ENCODE assay signal across 16 cellular contexts in genomic region chr5:944992-945685, GRCh38. TPM values are rescaled to one million over a fixed set of nuclear protein-coding genes. Genes with fewer than 3 reads are reported as not detected.
DNase-seq lines count a peak whose midpoint lies in the region; ATAC-seq and TF ChIP-seq lines count a peak whose summit lies in the region.
"Had no signal": no experiment of that assay in that cellular context is flagged by ENCODE, and none has a peak within 500 bp of the region (broad histone marks: within the 10 kb centered on the region; RNA-seq: fewer than 3 reads in every experiment).

No MANE protein-coding gene starts in this region.

- no peaks in the 10 kb centered on the region for H3K36me3 Mint-ChIP-seq in activated CD4-positive, alpha-beta T cell treated with anti-CD3 and anti-CD28 coated beads for 36 hours (ENCODE audit: low read depth)
- H3K36me3 Mint-ChIP-seq in CD14-positive monocyte: no peaks in the 10 kb centered on the region

- H3K27me3 Mint-ChIP-seq in activated CD4-positive, alpha-beta T cell treated with anti-CD3 and anti-CD28 coated beads for 36 hours: peaks cover 43% of the 10 kb centered on the region
- H3K27me3 Mint-ChIP-seq in CD14-positive monocyte (ENCODE audit: low read depth in 3 of 3): peaks cover 26 to 36% (median 30%) of the 10 kb centered on the region in 3 donors

- POLR2A ChIA-PET in activated CD4-positive, alpha-beta T cell treated with anti-CD3 and anti-CD28 coated beads for 36 hours (lab: Charles Lee): no interaction called here

- H3K4me3 Mint-ChIP-seq in activated CD4-positive, alpha-beta T cell treated with anti-CD3 and anti-CD28 coated beads for 36 hours: no peak overlapping the region
- no peak overlapping the region for H3K4me3 Mint-ChIP-seq in CD14-positive monocyte
- H3K4me3 Mint-ChIP-seq: activated CD4-positive, alpha-beta T cell treated with anti-CD3 and anti-CD28 coated beads, Interleukin-2, amount 10 ng/mL, durations not matched to agents 24 days and 14 days; activated naive CD4-positive, alpha-beta T cell treated with anti-CD3 and anti-CD28 coated beads for 36 hours; naive thymus-derived CD8-positive, alpha-beta T cell had no signal

- no peak overlapping the region for H3K4me3 ChIP-seq in suprapubic skin
- H3K4me3 ChIP-seq: heart right ventricle, PC-9, psoas muscle had no signal

- TF ChIP-seq EP300 in suprapubic skin (IDR thresholded peaks at IDR 0.05): no peak

- TF ChIP-seq CTCF in suprapubic skin (IDR thresholded peaks at IDR 0.05) (no peak), CD14-positive monocyte (IDR thresholded peaks at IDR 0.05) (no peak)

- WGBS in suprapubic skin: 84% methylated on average over 7 of the region's 12 CpGs

- no peaks in the 10 kb centered on the region for H3K9me3 Mint-ChIP-seq in activated CD4-positive, alpha-beta T cell treated with anti-CD3 and anti-CD28 coated beads for 36 hours (ENCODE audit: low read depth)
- no peaks in the 10 kb centered on the region for H3K9me3 Mint-ChIP-seq in CD14-positive monocyte
- H3K9me3 Mint-ChIP-seq: activated naive CD4-positive, alpha-beta T cell treated with anti-CD3 and anti-CD28 coated beads for 36 hours; naive thymus-derived CD8-positive, alpha-beta T cell had no signal

- CTCF ChIA-PET in activated CD4-positive, alpha-beta T cell treated with anti-CD3 and anti-CD28 coated beads for 36 hours (lab: Charles Lee): interaction anchor here (0.6 kb wide), 1 partner anchor 486 kb away, joined by 3 read pairs; no protein-coding TSS in a partner anchor

- no peak for ATAC-seq in activated CD4-positive, alpha-beta T cell treated with anti-CD3 and anti-CD28 coated beads for 36 hours
- ATAC-seq in HG03025 (IDR thresholded peaks at IDR 0.05; ENCODE audit: low FRiP score, unreplicated experiment): no peak
- ATAC-seq: naive thymus-derived CD8-positive, alpha-beta T cell; psoas muscle had no signal

- no peak overlapping the region for H3K27ac Mint-ChIP-seq in activated CD4-positive, alpha-beta T cell treated with anti-CD3 and anti-CD28 coated beads for 36 hours
- no peak overlapping the region for H3K27ac Mint-ChIP-seq in CD14-positive monocyte
- H3K27ac Mint-ChIP-seq: activated CD4-positive, alpha-beta T cell treated with anti-CD3 and anti-CD28 coated beads, Interleukin-2, amount 10 ng/mL, durations not matched to agents 24 days and 14 days; activated naive CD4-positive, alpha-beta T cell treated with anti-CD3 and anti-CD28 coated beads for 36 hours had no signal

- DNase-seq in activated CD4-positive, alpha-beta T cell treated with anti-CD3 and anti-CD28 coated beads for 1 hour: peak; percentile 3
- no peak for DNase-seq in activated CD4-positive, alpha-beta T cell treated with anti-CD3 and anti-CD28 coated beads for 36 hours
- DNase-seq in RPMI7951 (ENCODE audit: low read depth) (peak; percentile 96), iPS-NIHi11 (ENCODE audit: low spot score) (peak; percentile 3), suprapubic skin (ENCODE audit: low spot score in 2 of 2) (peak; percentile 29 to 30), NK-92 (lab: John Stamatoyannopoulos, UW; ENCODE audit: unreplicated experiment) (no peak), CD14-positive monocyte (ENCODE audit: low spot score) (no peak)
- DNase-seq: activated CD4-positive, alpha-beta T cell treated with anti-CD3 and anti-CD28 coated beads, Interleukin-2, amount 10 ng/mL, durations not matched to agents 24 days and 14 days; activated naive CD4-positive, alpha-beta T cell treated with anti-CD3 and anti-CD28 coated beads for 36 hours; activated T-cell treated with anti-CD3 and anti-CD28 coated beads for 4 hours; heart right ventricle; mammary epithelial cell; PC-9 had no signal

- TF ChIP-seq POLR2A in suprapubic skin (IDR thresholded peaks at IDR 0.05): no peak

- peaks cover 18% of the 10 kb centered on the region for H3K4me1 ChIP-seq in suprapubic skin
- H3K4me1 ChIP-seq: psoas muscle had no signal

- peaks cover 61% of the 10 kb centered on the region for H3K27me3 ChIP-seq in suprapubic skin

- intact Hi-C loops in activated CD4-positive, alpha-beta T cell treated with anti-CD3 and anti-CD28 coated beads for 36 hours (cut with DNase I, micrococcal nuclease): no loop called here
- intact Hi-C loops in CD14-positive monocyte (cut with micrococcal nuclease): no loop called here

- no peaks in the 10 kb centered on the region for H3K36me3 ChIP-seq in suprapubic skin
- H3K36me3 ChIP-seq: heart right ventricle had no signal

- no peaks in the 10 kb centered on the region for H3K9me3 ChIP-seq in suprapubic skin
- H3K9me3 ChIP-seq: psoas muscle had no signal

- no peaks in the 10 kb centered on the region for H3K4me1 Mint-ChIP-seq in activated CD4-positive, alpha-beta T cell treated with anti-CD3 and anti-CD28 coated beads for 36 hours
- H3K4me1 Mint-ChIP-seq in CD14-positive monocyte: no peaks in the 10 kb centered on the region

- no peak overlapping the region for H3K27ac ChIP-seq in suprapubic skin
- H3K27ac ChIP-seq: heart right ventricle, PC-9, psoas muscle had no signal

RNA-seq across cellular contexts. Expression of gene TRIP13, which starts 52.5 kb away (rescaled TPM):
- total RNA-seq in activated CD4-positive, alpha-beta T cell treated with anti-CD3 and anti-CD28 coated beads for 36 hours: 10 to 100 TPM; 34.4 to 34.7 TPM
- 65.0 and 80.4 TPM in 2 replicates for total RNA-seq in RPMI7951 (2014; rRNA removed; shearing (Covaris generic))
- 1 to 10 TPM; 1.1 to 3.7 (median 1.6) TPM for total RNA-seq in suprapubic skin
- polyA plus RNA-seq in CD14-positive monocyte: 1 to 10 TPM in 1 of 2 donors, not detected in 1; 1.2 TPM

RNA-seq across cellular contexts. Expression of gene BRD9, which starts 52.5 kb away (rescaled TPM):
- total RNA-seq in activated CD4-positive, alpha-beta T cell treated with anti-CD3 and anti-CD28 coated beads for 36 hours: 10 to 100 TPM; 46.7 to 49.7 TPM
- total RNA-seq in RPMI7951 (2014; rRNA removed; shearing (Covaris generic)): 24.0 and 27.9 TPM in 2 replicates
- total RNA-seq in suprapubic skin: 10 to 100 TPM; 25.2 to 73.0 (median 38.8) TPM
- 1 to 10 TPM; 5.3 to 9.3 TPM for polyA plus RNA-seq in CD14-positive monocyte

Comparison
In these comparisons a context has a peak if more than half of its experiments do, and no peak if none do; other contexts are left out.
1. DNase-seq: peak in activated CD4-positive, alpha-beta T cell treated with anti-CD3 and anti-CD28 coated beads for 1 hour (single experiment), RPMI7951 (single experiment), iPS-NIHi11 (single experiment) and suprapubic skin (2 of 2); none in activated CD4-positive, alpha-beta T cell treated with anti-CD3 and anti-CD28 coated beads for 36 hours (single experiment), NK-92 (single experiment) and CD14-positive monocyte (single experiment).
2. RNA of gene TRIP13, which starts 52.5 kb away (total RNA-seq): 65.0 to 80.4 TPM in RPMI7951 and 34.4 to 34.7 TPM in activated CD4-positive, alpha-beta T cell treated with anti-CD3 and anti-CD28 coated beads for 36 hours; 1.1 to 3.7 TPM in suprapubic skin; every median in the first group is over 4 times any median in the second.